In genomic region chr14:54350196-54350595, GRCh38 we compare ENCODE assay signal across 18 cellular contexts. TPM values are rescaled to one million over a fixed set of nuclear protein-coding genes. Genes with fewer than 3 reads are reported as not detected.
DNase-seq lines count a peak whose midpoint lies in the region; FAIRE-seq and TF ChIP-seq lines count a peak whose summit lies in the region.
"Had no signal": no experiment of that assay in that cellular context is flagged by ENCODE, and none has a peak within 500 bp of the region (broad histone marks: within the 10 kb centered on the region; RNA-seq: fewer than 3 reads in every experiment).

No MANE protein-coding gene starts in this region.

- intact Hi-C loops in transverse colon (cut with DNase I; ENCODE audit: low total_unique reads): no loop called here

- peak overlapping the region; percentile 29 for H3K4me2 ChIP-seq in fibroblast of lung (ENCODE audit: extremely low read depth, insufficient read depth, low read length)
- H3K4me2 ChIP-seq: BLaER1 treated with 17β-estradiol and CSF1 and Interleukin-3, amounts not matched to agents 10 nM and 100 nM had no signal

- no peaks in the 10 kb centered on the region for H3K9me3 ChIP-seq in fibroblast of lung (ENCODE audit: control insufficient read depth, insufficient read depth, low read depth, low read length)
- no peaks in the 10 kb centered on the region for H3K9me3 ChIP-seq in transverse colon

- H3K27ac ChIP-seq in fibroblast of lung (ENCODE audit: insufficient read depth, low read length) (no peak overlapping the region), transverse colon (peak overlapping the region; percentile 10 to 64 (median 58))
- H3K27ac ChIP-seq: BLaER1 treated with 17β-estradiol and CSF1 and Interleukin-3, amounts not matched to agents 10 nM and 100 nM had no signal

- H3K27me3 ChIP-seq in fibroblast of lung (ENCODE audit: control insufficient read depth, insufficient read depth, low read length) (no peaks in the 10 kb centered on the region), transverse colon (no peaks in the 10 kb centered on the region)
- H3K27me3 ChIP-seq: BLaER1 treated with 17β-estradiol and CSF1 and Interleukin-3, amounts not matched to agents 10 nM and 100 nM had no signal

- no peaks in the 10 kb centered on the region for H4K20me1 ChIP-seq in fibroblast of lung (ENCODE audit: control insufficient read depth, extremely low read depth, insufficient read depth, low read length)
- H4K20me1 ChIP-seq: BLaER1 treated with 17β-estradiol and CSF1 and Interleukin-3, amounts not matched to agents 10 nM and 100 nM had no signal

- DNase-seq in NCI-H1105 treated with DMSO at 0.1 percent for 48 hours (lab: John Stamatoyannopoulos, UW): peak; percentile 33
- DNase-seq in NCI-H1105 (lab: John Stamatoyannopoulos, UW): no peak
- peak; percentile 23 to 81 for DNase-seq in fibroblast of lung (ENCODE audit: low read depth in 2 of 2)
- DNase-seq in kidney glomerular epithelial cell (lab: John Stamatoyannopoulos, UW): peak; percentile 30
- no peak for DNase-seq in transverse colon
- no peak for DNase-seq in RCC 7860 (ENCODE audit: low spot score)
- no peak for DNase-seq in SKM-1 (lab: John Stamatoyannopoulos, UW; ENCODE audit: unreplicated experiment)
- no peak for DNase-seq in DMS79 treated with DMSO at 0.1 percent for 48 hours (lab: John Stamatoyannopoulos, UW)
- DNase-seq: activated CD4-positive, alpha-beta T cell treated with anti-CD3 and anti-CD28 coated beads, Interleukin-2, amount 10 ng/mL, durations not matched to agents 7 days and 5 days; activated gamma-delta T cell treated with Interleukin-2 at 50 U/mL for 16 hours; head of caudate nucleus; Karpas-422; mesendoderm; NCI-H1436 treated with DMSO at 0.1 percent for 48 hours; NCI-H2171; nephron progenitor cell; stimulated activated CD4-positive, alpha-beta T cell treated with anti-CD3 and anti-CD28 coated beads, Interleukin-15, amount 100 ng/mL, for 24 hours had no signal

- no peak overlapping the region for H3K9ac ChIP-seq in fibroblast of lung (ENCODE audit: insufficient read depth, low read length)
- H3K9ac ChIP-seq: BLaER1 treated with 17β-estradiol and CSF1 and Interleukin-3, amounts not matched to agents 10 nM and 100 nM had no signal

- H3K36me3 ChIP-seq in fibroblast of lung (ENCODE audit: control insufficient read depth, insufficient read depth, low read length) (no peaks in the 10 kb centered on the region), transverse colon (no peaks in the 10 kb centered on the region)
- H3K36me3 ChIP-seq: BLaER1 treated with 17β-estradiol and CSF1 and Interleukin-3, amounts not matched to agents 10 nM and 100 nM had no signal

- TF ChIP-seq POLR2A in transverse colon (IDR thresholded peaks at IDR 0.05): no peak

- in situ Hi-C loops in transverse colon (cut with MboI; ENCODE audit: low pct_ligation_motif_present in 1 of 4, low pct_unique_long_range_greater_than_20kb in 1 of 4, low sequenced_read_pairs in 3 of 4): no loop called here

- no peak overlapping the region for H2AFZ ChIP-seq in fibroblast of lung (ENCODE audit: low read length)

- H3K4me3 ChIP-seq in fibroblast of lung (replicated peaks in 1 of 4; ENCODE audit: control extremely low read depth in 1 of 4, insufficient read depth in 1 of 4, low read depth in 3 of 4, low read length in 4 of 4) (no peak overlapping the region), transverse colon (no peak overlapping the region)
- H3K4me3 ChIP-seq: BLaER1 treated with 17β-estradiol and CSF1 and Interleukin-3, amounts not matched to agents 10 nM and 100 nM had no signal

- FAIRE-seq in RCC 7860 (lab: Jason Lieb, UNC): no peak

- 56 to 64% methylated on average over 3 of the region's 3 CpGs for WGBS in transverse colon (ENCODE audit: low coverage in 1 of 2), 2 donors

- no peak for TF ChIP-seq CTCF in fibroblast of lung (conservative IDR thresholded peaks at IDR 0.05 in 1 of 2, IDR thresholded peaks at IDR 0.05 in 1 of 2; ENCODE audit: low read depth in 1 of 2, low read length in 2 of 2)
- TF ChIP-seq CTCF in transverse colon (IDR thresholded peaks at IDR 0.05): no peak

- H3K4me1 ChIP-seq in fibroblast of lung (ENCODE audit: control insufficient read depth, extremely low read depth, insufficient read depth, low read length): no peaks in the 10 kb centered on the region
- peaks cover 0 to 11% (median 2%) of the 10 kb centered on the region in 4 donors for H3K4me1 ChIP-seq in transverse colon

- H3K79me2 ChIP-seq in fibroblast of lung (ENCODE audit: control insufficient read depth, insufficient read depth, low read length): no peaks in the 10 kb centered on the region

- no peak for TF ChIP-seq EP300 in transverse colon (IDR thresholded peaks at IDR 0.05; ENCODE audit: low read depth)

RNA-seq across cellular contexts. Expression of gene CDKN3, which starts 46.6 kb away (rescaled TPM):
- total RNA-seq in fibroblast of lung: 9.5 and 51.5 TPM in 2 replicates
- 27.0 and 104 TPM in 2 replicates for polyA plus RNA-seq in fibroblast of lung
- polyA plus RNA-seq in fibroblast of lung (2012): 25.8 and 96.6 TPM in 2 replicates
- 6.5 TPM in 1 of 2 replicates, not detected in the other for polyA minus RNA-seq in fibroblast of lung (ENCODE audit: low replicate concordance)
- 1 to 10 TPM in 2 of 4 donors, not detected in 2; 3.0 to 4.0 TPM for total RNA-seq in transverse colon

Comparison
In these comparisons a context has a peak if more than half of its experiments do, and no peak if none do; other contexts are left out.
1. DNase-seq: peak in NCI-H1105 treated with DMSO at 0.1 percent for 48 hours (single experiment), fibroblast of lung (2 of 2) and kidney glomerular epithelial cell (single experiment); none in NCI-H1105 (single experiment), transverse colon (single experiment), RCC 7860 (single experiment), SKM-1 (single experiment) and DMS79 treated with DMSO at 0.1 percent for 48 hours (single experiment).